ENCODE assay signal across 19 cellular contexts in genomic region chr12:85244561-85244960, GRCh38. TPM values are rescaled to one million over a fixed set of nuclear protein-coding genes. Genes with fewer than 3 reads are reported as not detected.
DNase-seq lines count a peak whose midpoint lies in the region; FAIRE-seq and TF ChIP-seq lines count a peak whose summit lies in the region.
"Had no signal": no experiment of that assay in that cellular context is flagged by ENCODE, and none has a peak within 500 bp of the region (broad histone marks: within the 10 kb centered on the region; RNA-seq: fewer than 3 reads in every experiment).

No MANE protein-coding gene starts in this region.

- H3K9ac ChIP-seq in endothelial cell of umbilical vein (replicated peaks; ENCODE audit: extremely low read depth, insufficient read depth, low read length), result no peak overlapping the region
- H3K9ac ChIP-seq in neuronal stem cell (ENCODE audit: low read depth, low read length, poor library complexity), result no peak overlapping the region
- H3K9ac ChIP-seq: GM23248 had no signal

- BruUV-seq in endothelial cell of umbilical vein (replicated peaks; lab: Mats Ljungman, UMichigan), result no TSS peak

- H3K27me3 ChIP-seq in endothelial cell of umbilical vein (ENCODE audit: control insufficient read depth in 2 of 2, insufficient read depth in 2 of 2, low read length in 2 of 2) (no peaks in the 10 kb centered on the region), neuronal stem cell (ENCODE audit: control insufficient read depth in 3 of 3, insufficient read depth in 3 of 3, low read depth in 1 of 3, low read length in 3 of 3) (no peaks in the 10 kb centered on the region)

- no peaks in the 10 kb centered on the region for H3K27me3 Mint-ChIP-seq in progenitor cell of endocrine pancreas
- H3K27me3 Mint-ChIP-seq: CD8-positive, alpha-beta memory T cell had no signal

- H3K36me3 ChIP-seq in HEK293 (ENCODE audit: control insufficient read depth in 2 of 2, insufficient read depth in 1 of 2, low read length in 2 of 2) (no peaks in the 10 kb centered on the region), endothelial cell of umbilical vein (ENCODE audit: control insufficient read depth in 2 of 2, extremely low read depth in 1 of 2, insufficient read depth in 2 of 2, low read length in 2 of 2) (no peaks in the 10 kb centered on the region), neuronal stem cell (replicated peaks in 1 of 2; ENCODE audit: control insufficient read depth in 2 of 2, insufficient read depth in 2 of 2, low read length in 2 of 2) (no peaks in the 10 kb centered on the region)

- TF ChIP-seq POLR2A in endothelial cell of umbilical vein (IDR thresholded peaks at IDR 0.05; ENCODE audit: low read depth, low read length), result no peak

- H3K9me3 Mint-ChIP-seq in progenitor cell of endocrine pancreas (ENCODE audit: low read depth), result no peaks in the 10 kb centered on the region
- H3K9me3 Mint-ChIP-seq: H9 had no signal

- H3K23ac ChIP-seq in neuronal stem cell (ENCODE audit: low read depth, low read length, poor library complexity), result no peak overlapping the region

- H3K4me3 Mint-ChIP-seq in progenitor cell of endocrine pancreas (ENCODE audit: low read depth), result no peak overlapping the region
- H3K4me3 Mint-ChIP-seq: CD8-positive, alpha-beta memory T cell; H9 had no signal

- no peak overlapping the region for H3K4ac ChIP-seq in neuronal stem cell (ENCODE audit: low read length)

- POLR2A ChIA-PET in HEK293 (lab: Yijun Ruan, JAX), result no interaction called here
- POLR2A ChIA-PET in endothelial cell of umbilical vein (lab: Charles Lee), result no interaction called here

- no peaks in the 10 kb centered on the region for H4K20me1 ChIP-seq in endothelial cell of umbilical vein (replicated peaks; ENCODE audit: control insufficient read depth, extremely low read depth, insufficient read depth, low read length)

- H3K4me1 ChIP-seq in HEK293 (ENCODE audit: control insufficient read depth, insufficient read depth, low read length) (peaks cover 4% of the 10 kb centered on the region; the same call in 1 of the 2 replicates), endothelial cell of umbilical vein (ENCODE audit: control insufficient read depth, extremely low read depth, insufficient read depth, low read length) (no peaks in the 10 kb centered on the region), neuronal stem cell (ENCODE audit: control insufficient read depth in 2 of 2, insufficient read depth in 1 of 2, low read depth in 1 of 2, low read length in 2 of 2) (no peaks in the 10 kb centered on the region)

- no peaks in the 10 kb centered on the region for H3K4me1 Mint-ChIP-seq in progenitor cell of endocrine pancreas (ENCODE audit: low read depth)
- H3K4me1 Mint-ChIP-seq: CD8-positive, alpha-beta memory T cell; H9 had no signal

- H3K9me1 ChIP-seq in endothelial cell of umbilical vein (replicated peaks; ENCODE audit: control insufficient read depth, extremely low read depth, insufficient read depth, low read length), result no peaks in the 10 kb centered on the region

- in situ Hi-C loops in SK-MEL-5 (cut with HindIII; ENCODE audit: low pct_unique_long_range_greater_than_20kb, low sequenced_read_pairs), result no loop called here

- no peak overlapping the region for H2BK15ac ChIP-seq in neuronal stem cell (ENCODE audit: low read length)

- H3K4me2 ChIP-seq in endothelial cell of umbilical vein (ENCODE audit: insufficient read depth, low read length) (no peak overlapping the region), neuronal stem cell (ENCODE audit: insufficient read depth, low read length, poor library complexity, severe bottlenecking) (no peak overlapping the region)

- no peak overlapping the region for H4K91ac ChIP-seq in neuronal stem cell (ENCODE audit: low read depth, low read length, poor library complexity)

- DNase-seq in SK-MEL-5 (ENCODE audit: low read depth, low spot score) (peak; percentile 90), endothelial cell of umbilical vein (ENCODE audit: low read depth, low spot score) (no peak), neuronal stem cell (ENCODE audit: low spot score) (no peak), SHP77 treated with DMSO at 0.1 percent for 48 hours (lab: John Stamatoyannopoulos, UW) (no peak), DMS53 treated with DMSO at 0.1 percent for 48 hours (lab: John Stamatoyannopoulos, UW; ENCODE audit: unreplicated experiment) (no peak), progenitor cell of endocrine pancreas (ENCODE audit: low spot score, unreplicated experiment) (no peak)
- no peak for DNase-seq in stimulated activated CD4-positive, alpha-beta T cell treated with anti-CD3 and anti-CD28 coated beads, Interleukin-12 subunit alpha, Interleukin-12 subunit beta, amount 100 ng/mL, for 4 hours
- DNase-seq: CD8-positive, alpha-beta memory T cell; DMS 273 treated with DMSO at 0.1 percent for 48 hours; DMS79 treated with DMSO at 0.1 percent for 48 hours; EL; GM23248; H9; IMR-90 had no signal

- H3K14ac ChIP-seq in neuronal stem cell (ENCODE audit: low read length), result no peak overlapping the region

- H3K9me3 ChIP-seq in HEK293 (ENCODE audit: control insufficient read depth, insufficient read depth, low read depth, low read length) (no peaks in the 10 kb centered on the region), endothelial cell of umbilical vein (replicated peaks; ENCODE audit: control insufficient read depth, insufficient read depth, low read length) (no peaks in the 10 kb centered on the region), neuronal stem cell (replicated peaks in 1 of 2; ENCODE audit: control insufficient read depth in 2 of 2, insufficient read depth in 1 of 2, low read depth in 1 of 2, low read length in 2 of 2) (no peaks in the 10 kb centered on the region)

- no peaks in the 10 kb centered on the region for H3K79me2 ChIP-seq in endothelial cell of umbilical vein (ENCODE audit: control insufficient read depth, insufficient read depth, low read length)

- peak overlapping the region; percentile 34 for H2AFZ ChIP-seq in endothelial cell of umbilical vein (ENCODE audit: low read depth, low read length)
- peak overlapping the region; percentile 61 for H2AFZ ChIP-seq in neuronal stem cell (ENCODE audit: low read length)
- H2AFZ ChIP-seq: GM23248 had no signal

- no peak overlapping the region for H4K8ac ChIP-seq in neuronal stem cell (ENCODE audit: low read depth, low read length)

- no peaks in the 10 kb centered on the region for H3K79me1 ChIP-seq in neuronal stem cell (ENCODE audit: low read depth, low read length)

- H3K27ac Mint-ChIP-seq in progenitor cell of endocrine pancreas, result no peak overlapping the region
- H3K27ac Mint-ChIP-seq: CD8-positive, alpha-beta memory T cell; H9 had no signal

- H2BK12ac ChIP-seq in neuronal stem cell (ENCODE audit: low read length), result no peak overlapping the region

- WGBS in neuronal stem cell (ENCODE audit: extremely low coverage in 2 of 2, insufficient read length in 2 of 2, insufficient replicate concordance in 1 of 2), 2 donors, result no CpG with 5 or more reads among the region's 3 CpGs

- dilution Hi-C loops in endothelial cell of umbilical vein (cut with MboI; ENCODE audit: extremely low pct_ligation_motif_present, low sequenced_read_pairs), result no loop called here

- no peak for FAIRE-seq in endothelial cell of umbilical vein (lab: Jason Lieb, UNC)
- FAIRE-seq: G401.6, GM12891 had no signal

- no peak overlapping the region for H3K4me3 ChIP-seq in HEK293 (ENCODE audit: low read depth, low read length)
- H3K4me3 ChIP-seq in endothelial cell of umbilical vein (replicated peaks in 1 of 3; ENCODE audit: insufficient read depth in 1 of 3, low read depth in 1 of 3, low read length in 3 of 3), result no peak overlapping the region
- H3K4me3 ChIP-seq in neuronal stem cell (ENCODE audit: low read length in 2 of 2), result no peak overlapping the region
- H3K4me3 ChIP-seq: GM23248 had no signal

- no peak overlapping the region for H3K18ac ChIP-seq in neuronal stem cell (ENCODE audit: low read length)

- H3K36me3 Mint-ChIP-seq in progenitor cell of endocrine pancreas (ENCODE audit: insufficient read depth), result no peaks in the 10 kb centered on the region
- H3K36me3 Mint-ChIP-seq: CD8-positive, alpha-beta memory T cell had no signal

- no peak overlapping the region for H2AK5ac ChIP-seq in neuronal stem cell (ENCODE audit: low read depth, low read length)

- intact Hi-C loops in endothelial cell of umbilical vein (cut with micrococcal nuclease), result no loop called here

- TF ChIP-seq CTCF in HEK293 (tag by site-specific recombination; IDR thresholded peaks at IDR 0.05) (no peak), endothelial cell of umbilical vein (IDR thresholded peaks at IDR 0.05; ENCODE audit: extremely low read depth in 1 of 2, insufficient read depth in 1 of 2, low read depth in 1 of 2, low read length in 2 of 2) (no peak), progenitor cell of endocrine pancreas (IDR thresholded peaks at IDR 0.05; ENCODE audit: unreplicated experiment) (no peak)

- H3K27ac ChIP-seq in HEK293 (ENCODE audit: extremely low read depth, low read depth, low read length), result no peak overlapping the region
- no peak overlapping the region for H3K27ac ChIP-seq in endothelial cell of umbilical vein (ENCODE audit: insufficient read depth, low read depth, low read length)
- no peak overlapping the region for H3K27ac ChIP-seq in neuronal stem cell (replicated peaks; ENCODE audit: low read length)
- H3K27ac ChIP-seq: GM23248 had no signal

- CTCF ChIA-PET in HEK293 (lab: Yijun Ruan, JAX) (no interaction called here), endothelial cell of umbilical vein (lab: Charles Lee) (no interaction called here)

- no peak overlapping the region for H2BK120ac ChIP-seq in neuronal stem cell (ENCODE audit: low read depth, low read length)

- H2BK5ac ChIP-seq in neuronal stem cell (ENCODE audit: low read length), result no peak overlapping the region

TF ChIP-seq in HEK293, 187 proteins besides CTCF, POLR2A, EP300 and RAD21 (continues in another document):
- TF ChIP-seq ZBTB17 (tag by site-specific recombination; IDR thresholded peaks at IDR 0.05), result peak; percentile 32; the same call in 1 of the 2 replicates

RNA-seq across cellular contexts. Expression of gene ALX1, which starts 35.5 kb away (rescaled TPM):
- 40.8 and 41.7 TPM in 2 replicates for total RNA-seq in SK-MEL-5 (2014; rRNA removed; shearing (Covaris generic))
- 22.2 and 24.4 TPM in 2 replicates for polyA plus RNA-seq in SK-MEL-5 (2015; cell fraction: cytosol; rRNA removed)
- polyA plus RNA-seq in SK-MEL-5 (2015; cell fraction: nucleus; rRNA removed), result 19.0 and 21.2 TPM in 2 replicates
- total RNA-seq in endothelial cell of umbilical vein (2.2 and 3.4 TPM in 2 replicates), progenitor cell of endocrine pancreas (3.0 and 3.2 TPM in 2 replicates)
- 3.5 TPM in 2 replicates for polyA plus RNA-seq in endothelial cell of umbilical vein
- 4.5 and 4.9 TPM in 2 replicates for polyA plus RNA-seq in endothelial cell of umbilical vein (2011; cell fraction: cytosol; rRNA removed)
- 3.8 and 4.2 TPM in 2 replicates for polyA plus RNA-seq in endothelial cell of umbilical vein (2011; cell fraction: nucleus; rRNA removed)
- polyA plus RNA-seq in endothelial cell of umbilical vein (2012), result 12.9 and 15.6 TPM in 2 replicates
- 5.0 and 6.2 TPM in 2 replicates for polyA minus RNA-seq in endothelial cell of umbilical vein
- 22.3 TPM for polyA minus RNA-seq in endothelial cell of umbilical vein (2011; cell fraction: cytosol; rRNA and poly(A)+ RNA removed)
- polyA minus RNA-seq in endothelial cell of umbilical vein (2011; cell fraction: nucleus; rRNA and poly(A)+ RNA removed), result 2.6 and 4.8 TPM in 2 replicates
- 0.40 TPM for polyA plus RNA-seq in neuronal stem cell (2013, experiment 1 of 2)
- 0.36 TPM for polyA plus RNA-seq in neuronal stem cell (2013, experiment 2 of 2)
- total RNA-seq: CD8-positive, alpha-beta memory T cell; GM23248; HT-29; IMR-90 had no signal
- polyA plus RNA-seq: BJ; CD8-positive, alpha-beta memory T cell; GM23248; IMR-90 had no signal
